Comparison of ENCODE assay signal across 1 cellular context in genomic region chr6:28443112-28443773, GRCh38.
TF ChIP-seq lines count a peak whose summit lies in the region.

Gene ZSCAN23 (minus strand): TSS chr6:28443491. CDS start chr6:28436266, 7,225 bp downstream.

TF ChIP-seq in IMR-90, 13 proteins besides CTCF, POLR2A, EP300 and RAD21 (continued from another document):
- TF ChIP-seq USF2 (IDR thresholded peaks at IDR 0.05; ENCODE audit: low read depth, low read length) (no peak), ELK1 (IDR thresholded peaks at IDR 0.05; ENCODE audit: borderline replicate concordance, low read depth, low read length) (no peak), BHLHE40 (IDR thresholded peaks at IDR 0.05; ENCODE audit: low read depth, low read length) (no peak), FOS (IDR thresholded peaks at IDR 0.05; ENCODE audit: low read depth, low read length) (0 out of 2 replicates have a peak, but pooled peaks have one; percentile 4), MAFK (IDR thresholded peaks at IDR 0.05; ENCODE audit: low read depth, low read length) (no peak), RCOR1 (IDR thresholded peaks at IDR 0.05; ENCODE audit: insufficient replicate concordance, low read length) (no peak), CHD1 (IDR thresholded peaks at IDR 0.05; ENCODE audit: low read depth, low read length) (no peak)
